1 cellular context compared by ENCODE assay signal in genomic region chr1:62286778-62287224, GRCh38.
A peak's percentile ranks its signal among the peaks of the same experiment; 100 is the strongest.
TF ChIP-seq lines count a peak whose summit lies in the region.

No MANE protein-coding gene starts in this region.

TF ChIP-seq in H1, 55 proteins besides CTCF, POLR2A, EP300 and RAD21 (continued from another document):
- TF ChIP-seq NRF1 (IDR thresholded peaks at IDR 0.05; ENCODE audit: low read depth, low read length) (no peak), GTF2F1 (IDR thresholded peaks at IDR 0.05; ENCODE audit: borderline replicate concordance, low read depth, low read length) (no peak), KDM1A (IDR thresholded peaks at IDR 0.05; ENCODE audit: borderline replicate concordance, low read length) (peak; percentile 63; the same call in 1 of the 2 replicates), CHD2 (IDR thresholded peaks at IDR 0.05; ENCODE audit: low read length) (no peak), ATF3 (IDR thresholded peaks at IDR 0.05; ENCODE audit: insufficient read depth, low read depth, low read length) (no peak), SRF (IDR thresholded peaks at IDR 0.05; ENCODE audit: low read depth, low read length) (no peak), TBP (IDR thresholded peaks at IDR 0.05; ENCODE audit: low read depth, low read length) (0 out of 2 replicates have a peak, but pooled peaks have one; percentile 24), ASH2L (IDR thresholded peaks at IDR 0.05; ENCODE audit: low read length) (no peak), TEAD4 (IDR thresholded peaks at IDR 0.05; ENCODE audit: low read depth, low read length) (peak; percentile 90), HDAC2 (IDR thresholded peaks at IDR 0.05; ENCODE audit: borderline replicate concordance in 1 of 2, low read depth in 2 of 2, low read length in 2 of 2) (no peak)
